In the genomic region with DNA sequence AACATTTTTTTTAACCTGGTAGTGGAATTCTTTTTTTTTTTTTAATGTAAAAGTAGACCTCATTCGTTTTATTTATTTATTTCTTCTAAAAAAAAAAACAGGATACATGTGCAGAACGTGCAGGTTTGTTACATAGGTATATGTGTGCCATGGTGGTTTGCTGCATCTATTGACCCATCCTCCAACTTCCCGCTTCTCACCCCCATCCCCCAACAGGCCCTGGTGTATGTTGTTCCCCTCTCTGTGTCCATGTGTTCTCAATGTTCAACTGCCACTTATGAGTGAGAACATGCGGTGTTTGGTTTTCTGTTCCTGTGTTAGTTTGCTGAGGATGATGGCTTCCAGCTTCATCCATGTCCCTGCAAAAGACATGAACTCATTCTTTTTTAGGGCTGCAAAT, we compare ENCODE assay signal across 7 cellular contexts. TPM values are rescaled to one million over a fixed set of nuclear protein-coding genes. Genes with fewer than 3 reads are reported as not detected.
A peak's percentile ranks its signal among the peaks of the same experiment; 100 is the strongest.
DNase-seq lines count a peak whose midpoint lies in the region; ATAC-seq and TF ChIP-seq lines count a peak whose summit lies in the region.
"Not testable (repeated sequence)": the region's sequence is repeated elsewhere in the genome, so short reads cannot be mapped to it uniquely, and the experiment has no call there.

No MANE protein-coding gene starts in this region.

- not testable (repeated sequence) for ATAC-seq in psoas muscle

- H3K79me2 ChIP-seq in hepatocyte: not testable (repeated sequence)

- peaks cover 14% of the 10 kb centered on the region for H3K4me1 Mint-ChIP-seq in Caco-2 (ENCODE audit: low read depth, unreplicated experiment)

- intact Hi-C loops in Caco-2 (cut with micrococcal nuclease; ENCODE audit: unreplicated experiment): loop anchor here (2.0 to 5.0 kb wide), 2 partner anchors 43 to 44 kb away; a partner anchor contains a TSS
- intact Hi-C loops in esophagus squamous epithelium (cut with DNase I); psoas muscle (cut with DNase I): not testable (repeated sequence)

- not testable (repeated sequence) for BruUV-seq in Caco-2 (replicated peaks; lab: Mats Ljungman, UMichigan)

- WGBS in esophagus squamous epithelium, 2 donors: 76 to 84% methylated on average over 4 of the region's 4 CpGs
- WGBS in hepatocyte (ENCODE audit: low lambda C conversion rate, missing lambda C conversion rate): 75% methylated on average over 4 of the region's 4 CpGs
- 58 to 79% (median 59%) methylated on average over 4 of the region's 4 CpGs for WGBS in psoas muscle, 3 donors
- WGBS in suprapubic skin: 55% methylated on average over 4 of the region's 4 CpGs

- H3K36me3 Mint-ChIP-seq in Caco-2 (ENCODE audit: insufficient read depth, unreplicated experiment): peaks cover 46% of the 10 kb centered on the region

- H3K4me1 ChIP-seq in Caco-2: peaks cover 35% of the 10 kb centered on the region
- H3K4me1 ChIP-seq in esophagus squamous epithelium: peaks cover 4 to 60% (median 13%) of the 10 kb centered on the region in 3 donors
- H3K4me1 ChIP-seq in hepatocyte (ENCODE audit: insufficient read depth): peaks cover 29% of the 10 kb centered on the region
- H3K4me1 ChIP-seq in psoas muscle: peaks cover 45% of the 10 kb centered on the region
- H3K4me1 ChIP-seq in suprapubic skin: peaks cover 35% of the 10 kb centered on the region

- not testable (repeated sequence) for H3K9me3 Mint-ChIP-seq in Caco-2 (ENCODE audit: unreplicated experiment)

- not testable (repeated sequence) for H3K9me2 ChIP-seq in hepatocyte (replicated peaks; ENCODE audit: insufficient read depth)

- H3K4me2 ChIP-seq in hepatocyte: peak overlapping the region; percentile 64

- H3K4me3 ChIP-seq in Caco-2 (ENCODE audit: low read depth, low read length): peak overlapping the region; percentile 41
- not testable (repeated sequence) for H3K4me3 ChIP-seq in esophagus squamous epithelium, hepatocyte, suprapubic skin
- peak overlapping the region; percentile 51 for H3K4me3 ChIP-seq in psoas muscle

- H4K20me1 ChIP-seq in hepatocyte (ENCODE audit: insufficient read depth, poor library complexity, severe bottlenecking): not testable (repeated sequence)

- H3K36me3 ChIP-seq in Caco-2 (ENCODE audit: control insufficient read depth, insufficient read depth, low read length); esophagus squamous epithelium; hepatocyte (replicated peaks; ENCODE audit: insufficient read depth, low read depth); psoas muscle (ENCODE audit: insufficient read depth in 1 of 2, low read depth in 1 of 2); suprapubic skin: not testable (repeated sequence)

- not testable (repeated sequence) for H2AFZ ChIP-seq in hepatocyte

- CTCF ChIA-PET in Caco-2 (lab: Charles Lee): not testable (repeated sequence)

- TF ChIP-seq EP300 in suprapubic skin (IDR thresholded peaks at IDR 0.05): not testable (repeated sequence)

- not testable (repeated sequence) for H3K27me3 ChIP-seq in Caco-2 (replicated peaks; ENCODE audit: control insufficient read depth, insufficient read depth, low read length); esophagus squamous epithelium; hepatocyte; psoas muscle (ENCODE audit: insufficient read depth in 3 of 3, low read length in 2 of 3); suprapubic skin

- DNase-seq in Caco-2 (peak in 1 of 2 experiments; percentile 25), NOMO-1 (lab: John Stamatoyannopoulos, UW; ENCODE audit: unreplicated experiment in 2 of 2) (peak; percentile 8 to 14), RPMI8226 (peak; percentile 62)
- not testable (repeated sequence) for DNase-seq in esophagus squamous epithelium (lab: John Stamatoyannopoulos, UW); hepatocyte (ENCODE audit: low spot score); psoas muscle; suprapubic skin (ENCODE audit: low spot score in 2 of 2)

- peak overlapping the region; percentile 96 for H3K4me3 Mint-ChIP-seq in Caco-2 (ENCODE audit: unreplicated experiment)

- TF ChIP-seq CTCF in Caco-2 (IDR thresholded peaks at IDR 0.05; ENCODE audit: insufficient read depth in 1 of 2, low read depth in 1 of 2, low read length in 1 of 2, severe bottlenecking in 1 of 2, unreplicated experiment in 1 of 2); esophagus squamous epithelium (IDR thresholded peaks at IDR 0.05); hepatocyte (IDR thresholded peaks at IDR 0.05; ENCODE audit: poor library complexity); psoas muscle (IDR thresholded peaks at IDR 0.05); suprapubic skin (IDR thresholded peaks at IDR 0.05): not testable (repeated sequence)

- H3K27ac ChIP-seq in esophagus squamous epithelium (peak overlapping the region; percentile 90 to 95 (median 94)), hepatocyte (peak overlapping the region; percentile 97), psoas muscle (peak overlapping the region; percentile 98), suprapubic skin (peak overlapping the region; percentile 94)

- peak overlapping the region; percentile 94 for H3K27ac Mint-ChIP-seq in Caco-2 (ENCODE audit: unreplicated experiment)

- not testable (repeated sequence) for H3K9me3 ChIP-seq in Caco-2; esophagus squamous epithelium; hepatocyte (ENCODE audit: low read depth); psoas muscle; suprapubic skin

- H3K27me3 Mint-ChIP-seq in Caco-2 (ENCODE audit: insufficient read depth, unreplicated experiment): not testable (repeated sequence)

- not testable (repeated sequence) for TF ChIP-seq POLR2A in esophagus squamous epithelium (IDR thresholded peaks at IDR 0.05); suprapubic skin (IDR thresholded peaks at IDR 0.05)

- POLR2A ChIA-PET in Caco-2 (lab: Charles Lee): not testable (repeated sequence)

RNA-seq across cellular contexts. Expression of a gene that starts 29.0 kb away (rescaled TPM):
- 98.5 and 117 TPM in 2 replicates for total RNA-seq in Caco-2 (2022)
- total RNA-seq in esophagus squamous epithelium: 100 to 1,000 TPM in 1 of 4 donors, 10 to 100 TPM in 3; 46.5 to 106 (median 71.6) TPM
- 20.0 and 24.1 TPM in 2 replicates for total RNA-seq in hepatocyte
- polyA plus RNA-seq in hepatocyte: 34.6 and 35.7 TPM in 2 replicates
- total RNA-seq in psoas muscle: 100 to 1,000 TPM; 313 to 439 (median 431) TPM
- polyA plus RNA-seq in psoas muscle: 100 to 1,000 TPM in 2 of 3 donors, 10 to 100 TPM in 1; 44.0 to 168 (median 148) TPM
- 100 to 1,000 TPM; 206 to 606 (median 261) TPM for total RNA-seq in suprapubic skin

RNA-seq across cellular contexts. Expression of a gene that starts 42.9 kb away (rescaled TPM):
- total RNA-seq in Caco-2 (2022) (106 and 111 TPM in 2 replicates), esophagus squamous epithelium (10 to 100 TPM; 37.0 to 83.2 (median 41.5) TPM), hepatocyte (57.9 and 67.6 TPM in 2 replicates), psoas muscle (10 to 100 TPM; 10.7 to 17.7 (median 14.6) TPM), suprapubic skin (100 to 1,000 TPM in 1 of 4 donors, 10 to 100 TPM in 3; 52.7 to 168 (median 66.4) TPM)
- polyA plus RNA-seq in hepatocyte (44.5 and 51.0 TPM in 2 replicates), psoas muscle (10 to 100 TPM; 11.9 to 41.9 (median 21.2) TPM)
